Comparison of ENCODE assay signal across 8 cellular contexts in genomic region chr1:42075179-42075578, GRCh38.
"Had no signal": no experiment of that assay in that cellular context is flagged by ENCODE, and none has a peak within 500 bp of the region (broad histone marks: within the 10 kb centered on the region; RNA-seq: fewer than 3 reads in every experiment).

No MANE protein-coding gene starts in this region.

- DNase-seq: IMR-90, KBM-7, KG1 had no signal

- H3K9ac ChIP-seq: KMS-11 had no signal

- ATAC-seq: HepG2, K562 had no signal

- H3K27ac ChIP-seq: HL-60, KMS-11 had no signal

- H3K4me3 ChIP-seq: K562 had no signal

- H3K4me2 ChIP-seq: KMS-11 had no signal

- H3K27ac Mint-ChIP-seq: IgD-negative memory B cell had no signal

- H3K4me1 Mint-ChIP-seq: IgD-negative memory B cell had no signal

- H3K4me3 Mint-ChIP-seq: IgD-negative memory B cell had no signal
